ENCODE assay signal across 12 cellular contexts in the genomic region with DNA sequence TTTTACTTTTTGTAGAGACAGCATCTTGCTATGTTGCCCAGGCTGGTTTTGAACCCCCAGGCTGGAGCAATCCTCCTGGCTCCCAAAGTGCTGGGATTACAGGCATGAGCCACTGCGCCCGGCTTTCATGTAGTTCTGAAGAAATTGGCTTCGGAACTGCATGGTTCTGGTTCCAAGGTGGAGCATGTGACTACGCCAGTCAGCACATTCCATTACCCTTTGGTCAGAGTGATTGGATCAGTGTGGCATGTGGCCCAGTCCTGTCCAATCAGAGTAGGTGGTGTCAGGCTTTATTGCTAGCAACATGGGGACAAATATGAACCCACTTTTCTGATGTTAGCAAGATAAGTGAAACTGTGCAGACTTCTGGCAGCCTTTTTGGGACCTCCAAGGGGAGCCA. TPM values are rescaled to one million over a fixed set of nuclear protein-coding genes. Genes with fewer than 3 reads are reported as not detected.
DNase-seq lines count a peak whose midpoint lies in the region; ATAC-seq, FAIRE-seq and TF ChIP-seq lines count a peak whose summit lies in the region.
"Had no signal": no experiment of that assay in that cellular context is flagged by ENCODE, and none has a peak within 500 bp of the region (broad histone marks: within the 10 kb centered on the region; RNA-seq: fewer than 3 reads in every experiment).

No MANE protein-coding gene starts in this region.

- peak; percentile 61 for ATAC-seq in foreskin keratinocyte
- peak; percentile 29 to 58 (median 50) for ATAC-seq in pancreas
- ATAC-seq in HG03354 (IDR thresholded peaks at IDR 0.05; ENCODE audit: poor library complexity, severe bottlenecking, unreplicated experiment) = no peak
- no peak for ATAC-seq in naive thymus-derived CD8-positive, alpha-beta T cell

- no peak overlapping the region for H3K4me3 Mint-ChIP-seq in naive thymus-derived CD8-positive, alpha-beta T cell
- H3K4me3 Mint-ChIP-seq: dendritic cell treated with granulocyte-macrophage colony-stimulating factor and Interleukin-4, amounts not matched to agents 40 ng/mL and 50 ng/mL, for 4 days had no signal

- H3K27me3 Mint-ChIP-seq in naive thymus-derived CD8-positive, alpha-beta T cell = peaks cover 4 to 20% (median 14%) of the 10 kb centered on the region in 5 donors

- intact Hi-C loops in pancreas (cut with DNase I) = no loop called here

- WGBS in pancreas, 2 donors = 68 to 69% methylated on average over 4 of the region's 4 CpGs

- no peak for FAIRE-seq in pancreas (lab: Jason Lieb, UNC)

- no peaks in the 10 kb centered on the region for H3K4me1 Mint-ChIP-seq in naive thymus-derived CD8-positive, alpha-beta T cell

- no peaks in the 10 kb centered on the region for H3K9me3 Mint-ChIP-seq in naive thymus-derived CD8-positive, alpha-beta T cell
- H3K9me3 Mint-ChIP-seq: dendritic cell treated with granulocyte-macrophage colony-stimulating factor and Interleukin-4, amounts not matched to agents 40 ng/mL and 50 ng/mL, for 4 days had no signal

- H3K27ac Mint-ChIP-seq in naive thymus-derived CD8-positive, alpha-beta T cell = no peak overlapping the region
- H3K27ac Mint-ChIP-seq: dendritic cell treated with granulocyte-macrophage colony-stimulating factor and Interleukin-4, amounts not matched to agents 40 ng/mL and 50 ng/mL, for 4 days had no signal

- TF ChIP-seq CTCF in AG09319 (IDR thresholded peaks at IDR 0.05; ENCODE audit: low read depth, low read length) (no peak), foreskin keratinocyte (conservative IDR thresholded peaks at IDR 0.05) (no peak), pancreas (IDR thresholded peaks at IDR 0.05) (no peak)

- no peaks in the 10 kb centered on the region for H3K9me3 ChIP-seq in pancreas

- H3K4me1 ChIP-seq in foreskin keratinocyte (peaks cover 5% of the 10 kb centered on the region), pancreas (peaks cover 11 to 12% (median 12%) of the 10 kb centered on the region in 3 donors)

- H3K4me3 ChIP-seq in pancreas = no peak overlapping the region

- DNase-seq in AG09319 (ENCODE audit: extremely low read depth, low read depth) (peak; percentile 81), amniotic epithelial cell (ENCODE audit: low read depth) (peak; percentile 86), foreskin keratinocyte (peak; percentile 43 to 71), pancreas (peak in 2 of 6 donors; percentile 36 to 56), COLO668 (lab: John Stamatoyannopoulos, UW; ENCODE audit: unreplicated experiment) (no peak)
- DNase-seq in naive thymus-derived CD8-positive, alpha-beta T cell = no peak
- DNase-seq in activated effector memory CD4-positive, alpha-beta T cell treated with anti-CD3 and anti-CD28 coated beads, Interleukin-2, amount 50 U/mL, for 16 hours = no peak
- DNase-seq: activated CD4-positive, alpha-beta T cell treated with anti-CD3 and anti-CD28 coated beads, Interleukin-2, amount 50 U/mL, for 48 hours; midbrain had no signal

- H3K27ac ChIP-seq in foreskin keratinocyte = no peak overlapping the region
- H3K27ac ChIP-seq in pancreas = peak overlapping the region in 2 of 4 donors; percentile 8 to 11
- H3K27ac ChIP-seq: C4-2B had no signal

- H3K36me3 Mint-ChIP-seq in naive thymus-derived CD8-positive, alpha-beta T cell = no peaks in the 10 kb centered on the region

- H3K27me3 ChIP-seq in foreskin keratinocyte (peaks cover 78% of the 10 kb centered on the region), pancreas (no peaks in the 10 kb centered on the region)

- H3K36me3 ChIP-seq in pancreas = no peaks in the 10 kb centered on the region

- POLR2A ChIA-PET in naive thymus-derived CD8-positive, alpha-beta T cell (lab: Charles Lee) = no interaction called here

RNA-seq across cellular contexts. Expression of a gene that starts 16.3 kb away (rescaled TPM):
- total RNA-seq in foreskin keratinocyte (not detected in 2 replicates), pancreas (1 to 10 TPM; 1.7 to 4.3 (median 3.0) TPM)
- polyA plus RNA-seq in foreskin keratinocyte (not detected in 2 replicates), pancreas (10 to 100 TPM in 1 of 2 donors, 1 to 10 TPM in 1; 8.9 to 13.9 TPM)
- not detected for total RNA-seq in naive thymus-derived CD8-positive, alpha-beta T cell
- not detected for polyA plus RNA-seq in naive thymus-derived CD8-positive, alpha-beta T cell

RNA-seq across cellular contexts. Expression of a gene that starts 43.3 kb away (rescaled TPM):
- not detected in 2 replicates for total RNA-seq in foreskin keratinocyte
- not detected in 2 replicates for polyA plus RNA-seq in foreskin keratinocyte
- 1 to 10 TPM in 1 of 6 donors, under 1 TPM in 2, not detected in 3; 0.75 to 1.3 (median 0.76) TPM for total RNA-seq in pancreas
- 1 to 10 TPM in 1 of 2 donors, under 1 TPM in 1; 0.28 to 1.3 TPM for polyA plus RNA-seq in pancreas
- total RNA-seq in naive thymus-derived CD8-positive, alpha-beta T cell = 1 to 10 TPM; 5.3 to 7.3 TPM
- 1,000 to 10,000 TPM in 1 of 3 donors, 10 to 100 TPM in 2; 21.0 to 1,108 (median 35.6) TPM for polyA plus RNA-seq in naive thymus-derived CD8-positive, alpha-beta T cell

Comparison
In these comparisons a context has a peak if more than half of its experiments do, and no peak if none do; other contexts are left out.
1. DNase-seq: peak in AG09319 (single experiment), amniotic epithelial cell (single experiment) and foreskin keratinocyte (2 of 2); none in naive thymus-derived CD8-positive, alpha-beta T cell (0 of 10), activated effector memory CD4-positive, alpha-beta T cell treated with anti-CD3 and anti-CD28 coated beads, Interleukin-2, amount 50 U/mL, for 16 hours (single experiment) and COLO668 (single experiment).
2. ATAC-seq: peak in foreskin keratinocyte (single experiment) and pancreas (4 of 4); none in HG03354 (single experiment) and naive thymus-derived CD8-positive, alpha-beta T cell (0 of 2).